25 cellular contexts compared by ENCODE assay signal in the genomic region with DNA sequence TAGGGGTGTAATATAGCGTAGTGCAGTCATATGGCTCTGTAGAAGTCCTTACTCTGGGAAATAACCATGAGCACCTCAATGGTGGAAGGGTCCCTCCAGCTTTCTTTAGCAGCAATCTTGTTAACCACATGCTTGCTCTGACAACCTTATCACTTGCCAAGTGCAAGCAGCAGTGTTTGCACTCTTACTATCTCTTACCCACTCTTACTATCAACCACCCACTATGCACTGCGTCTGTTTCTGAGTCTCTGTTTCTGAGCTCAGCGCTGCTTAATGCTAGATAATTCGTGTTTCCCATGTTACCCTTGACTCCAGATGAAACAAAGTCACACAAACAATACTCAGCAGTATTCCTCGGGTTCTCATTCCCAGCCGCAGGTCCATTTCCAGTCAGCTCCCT.
DNase-seq lines count a peak whose midpoint lies in the region; ATAC-seq, FAIRE-seq and TF ChIP-seq lines count a peak whose summit lies in the region.
"Had no signal": no experiment of that assay in that cellular context is flagged by ENCODE, and none has a peak within 500 bp of the region (broad histone marks: within the 10 kb centered on the region; RNA-seq: fewer than 3 reads in every experiment).

No MANE protein-coding gene starts in this region.

- TF ChIP-seq POLR2A in K562 (conservative IDR thresholded peaks at IDR 0.05) (no peak), erythroblast (IDR thresholded peaks at IDR 0.05; ENCODE audit: low read length) (no peak)

- no peak for TF ChIP-seq EP300 in K562 (IDR thresholded peaks at IDR 0.05; ENCODE audit: low read length)

- no peaks in the 10 kb centered on the region for H3K9me1 ChIP-seq in K562 (ENCODE audit: control insufficient read depth, insufficient read depth, low read length)

- H3K79me2 ChIP-seq in GM23338 (replicated peaks; ENCODE audit: insufficient read depth) = no peaks in the 10 kb centered on the region
- no peaks in the 10 kb centered on the region for H3K79me2 ChIP-seq in K562 (ENCODE audit: control insufficient read depth, insufficient read depth, low read length)

- no peak for FAIRE-seq in K562 (lab: Jason Lieb, UNC)
- FAIRE-seq: A204.1, D721Med, G401.6, GM12891 had no signal

- H3K4me1 Mint-ChIP-seq in GM23338 (peaks cover 7% of the 10 kb centered on the region; the same call in 1 of the 3 replicates), neural crest cell (peaks cover 5% of the 10 kb centered on the region)
- H3K4me1 Mint-ChIP-seq: CD14-positive monocyte; CD4-positive, alpha-beta memory T cell; CD4-positive, CD25-positive, alpha-beta regulatory T cell; CD8-positive, alpha-beta memory T cell had no signal

- no peak overlapping the region for H3K9ac ChIP-seq in K562 (ENCODE audit: insufficient read depth in 1 of 2, low read depth in 2 of 2, low read length in 2 of 2)
- H3K9ac ChIP-seq: BLaER1 had no signal

- TF ChIP-seq CTCF in GM23338 (conservative IDR thresholded peaks at IDR 0.05; ENCODE audit: low read depth in 2 of 2) (no peak), K562 (IDR thresholded peaks at IDR 0.05 in 2 of 3, conservative IDR thresholded peaks at IDR 0.05 in 1 of 3; ENCODE audit: insufficient read depth in 2 of 3, low read depth in 1 of 3, low read length in 3 of 3) (no peak), neural crest cell (conservative IDR thresholded peaks at IDR 0.05) (no peak)

- peaks cover 6% of the 10 kb centered on the region for H3K9me2 ChIP-seq in GM23338 (ENCODE audit: insufficient read depth)

- WGBS in K562 (ENCODE audit: insufficient coverage, low coverage, missing lambda C conversion rate) = under 1% methylated on average over 6 of the region's 6 CpGs

- CTCF ChIA-PET in K562 (lab: Yijun Ruan, JAX; ENCODE audit: low intra/inter-chr PET ratio) = no interaction called here

- H4K20me1 ChIP-seq in GM23338 (replicated peaks; ENCODE audit: insufficient read depth) (no peaks in the 10 kb centered on the region), K562 (replicated peaks; ENCODE audit: control insufficient read depth, insufficient read depth, low read length) (no peaks in the 10 kb centered on the region)
- H4K20me1 ChIP-seq: BLaER1 had no signal

- no peaks in the 10 kb centered on the region for H3K9me3 Mint-ChIP-seq in GM23338
- H3K9me3 Mint-ChIP-seq in neural crest cell = peaks cover 2% of the 10 kb centered on the region
- H3K9me3 Mint-ChIP-seq: CD4-positive, alpha-beta memory T cell had no signal

- no peaks in the 10 kb centered on the region for H3K36me3 ChIP-seq in GM23338 (ENCODE audit: insufficient read depth)
- H3K36me3 ChIP-seq in K562 (ENCODE audit: control insufficient read depth, insufficient read depth, low read length) = no peaks in the 10 kb centered on the region
- H3K36me3 ChIP-seq: BE2C, BLaER1 had no signal

- H3K27ac ChIP-seq in GM23338 (ENCODE audit: low read depth) (no peak overlapping the region), K562 (ENCODE audit: extremely low read depth, low read depth, low read length) (no peak overlapping the region)
- H3K27ac ChIP-seq: BLaER1 had no signal

- peak overlapping the region; percentile 78 for H2AFZ ChIP-seq in GM23338
- no peak overlapping the region for H2AFZ ChIP-seq in K562 (ENCODE audit: low read depth, low read length)

- no peaks in the 10 kb centered on the region for H3F3A ChIP-seq in GM23338 (replicated peaks; ENCODE audit: low read depth)

- H3K36me3 Mint-ChIP-seq in GM23338 (ENCODE audit: low read depth) (no peaks in the 10 kb centered on the region), neural crest cell (ENCODE audit: low read depth) (no peaks in the 10 kb centered on the region)
- H3K36me3 Mint-ChIP-seq: CD14-positive monocyte; CD4-positive, alpha-beta memory T cell; CD4-positive, CD25-positive, alpha-beta regulatory T cell; CD8-positive, alpha-beta memory T cell had no signal

- DNase-seq in GM23338 (ENCODE audit: low spot score) (no peak), K562 (ENCODE audit: extremely low read depth in 1 of 4, low spot score in 3 of 4) (no peak), erythroblast (lab: John Stamatoyannopoulos, UW) (peak; percentile 51 to 75), neural crest cell (ENCODE audit: low read depth, low spot score) (no peak)
- DNase-seq in stimulated activated naive CD4-positive, alpha-beta T cell treated with Interleukin-2 at 50 U/mL for 16 hours (lab: John Stamatoyannopoulos, UW) = no peak
- DNase-seq: 8988T; ACHN; BE2C; C1 segment of cervical spinal cord; Caco-2; Calu3; CD4-positive, alpha-beta memory T cell; CD4-positive, CD25-positive, alpha-beta regulatory T cell; CD8-positive, alpha-beta memory T cell; DMS79 treated with DMSO at 0.1 percent for 48 hours; GF-D8 had no signal

- no peaks in the 10 kb centered on the region for H3K4me1 ChIP-seq in GM23338 (ENCODE audit: insufficient read depth)
- H3K4me1 ChIP-seq in K562 (replicated peaks in 1 of 2; ENCODE audit: control insufficient read depth in 2 of 2, insufficient read depth in 2 of 2, low read length in 2 of 2) = no peaks in the 10 kb centered on the region; a peak in 1 of 5 replicates
- H3K4me1 ChIP-seq: BE2C, BLaER1, Caco-2 had no signal

- H3K4me2 ChIP-seq in GM23338 (no peak overlapping the region), K562 (ENCODE audit: insufficient read depth, low read length) (peak overlapping the region; percentile 18; the same call in 1 of the 2 replicates)
- H3K4me2 ChIP-seq: BLaER1 had no signal

- H3K27me3 ChIP-seq in GM23338 (ENCODE audit: insufficient read depth) (no peaks in the 10 kb centered on the region), K562 (ENCODE audit: control insufficient read depth in 2 of 2, insufficient read depth in 2 of 2, low read length in 2 of 2) (peaks cover 2 to 9% of the 10 kb centered on the region in 2 experiments; a peak in 3 of 5 replicates)
- H3K27me3 ChIP-seq: BE2C, BLaER1 had no signal

- no peak overlapping the region for H3K4me3 ChIP-seq in GM23338
- H3K4me3 ChIP-seq in K562 = no peak overlapping the region
- H3K4me3 ChIP-seq: BLaER1 had no signal

- H3K27ac Mint-ChIP-seq in GM23338 = no peak overlapping the region
- H3K27ac Mint-ChIP-seq in neural crest cell (ENCODE audit: unreplicated experiment) = peak overlapping the region; percentile 75
- H3K27ac Mint-ChIP-seq: CD4-positive, alpha-beta memory T cell; CD4-positive, CD25-positive, alpha-beta regulatory T cell had no signal

- BruUV-seq in K562 (replicated peaks; lab: Mats Ljungman, UMichigan) = no TSS peak

- in situ Hi-C loops in K562 (cut with MboI) = no loop called here

- intact Hi-C loops in K562 (cut with micrococcal nuclease) = no loop called here

- TF ChIP-seq RAD21 in K562 (CRISPR knock-in tag; conservative IDR thresholded peaks at IDR 0.05 in 1 of 2, IDR thresholded peaks at IDR 0.05 in 1 of 2) = no peak

- ATAC-seq in GM23338 (no peak), K562 (no peak), HG03460 (IDR thresholded peaks at IDR 0.05; ENCODE audit: unreplicated experiment) (no peak), GM18858 (IDR thresholded peaks at IDR 0.05; ENCODE audit: unreplicated experiment) (no peak), HG03045 (IDR thresholded peaks at IDR 0.05; ENCODE audit: unreplicated experiment) (no peak)

- H3K27me3 Mint-ChIP-seq in GM23338 (ENCODE audit: insufficient read depth, low read depth, poor library complexity) (no peaks in the 10 kb centered on the region), neural crest cell (ENCODE audit: low read depth) (no peaks in the 10 kb centered on the region)
- H3K27me3 Mint-ChIP-seq: CD4-positive, CD25-positive, alpha-beta regulatory T cell had no signal

- H3K9me3 ChIP-seq in K562 (replicated peaks; ENCODE audit: control insufficient read depth, insufficient read depth, low read depth, low read length) = no peaks in the 10 kb centered on the region
- H3K9me3 ChIP-seq: BE2C, BLaER1, Caco-2 had no signal

- H3K4me3 Mint-ChIP-seq in GM23338 (no peak overlapping the region), neural crest cell (no peak overlapping the region)
- H3K4me3 Mint-ChIP-seq: CD14-positive monocyte; CD4-positive, alpha-beta memory T cell; CD4-positive, CD25-positive, alpha-beta regulatory T cell; CD8-positive, alpha-beta memory T cell had no signal

- POLR2A ChIA-PET in K562 (lab: Yijun Ruan, JAX) = interaction anchor here (0.5 kb wide), 1 partner anchor 651 kb away, joined by 3 read pairs; no protein-coding TSS in a partner anchor

TF ChIP-seq in GM23338, 12 proteins besides CTCF, POLR2A, EP300 and RAD21 (continues in another document):
- no peak for TF ChIP-seq EZH2 (IDR thresholded peaks at IDR 0.05; ENCODE audit: low read depth, unreplicated experiment)
- TF ChIP-seq, protein P1, sequence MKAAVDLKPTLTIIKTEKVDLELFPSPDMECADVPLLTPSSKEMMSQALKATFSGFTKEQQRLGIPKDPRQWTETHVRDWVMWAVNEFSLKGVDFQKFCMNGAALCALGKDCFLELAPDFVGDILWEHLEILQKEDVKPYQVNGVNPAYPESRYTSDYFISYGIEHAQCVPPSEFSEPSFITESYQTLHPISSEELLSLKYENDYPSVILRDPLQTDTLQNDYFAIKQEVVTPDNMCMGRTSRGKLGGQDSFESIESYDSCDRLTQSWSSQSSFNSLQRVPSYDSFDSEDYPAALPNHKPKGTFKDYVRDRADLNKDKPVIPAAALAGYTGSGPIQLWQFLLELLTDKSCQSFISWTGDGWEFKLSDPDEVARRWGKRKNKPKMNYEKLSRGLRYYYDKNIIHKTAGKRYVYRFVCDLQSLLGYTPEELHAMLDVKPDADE (IDR thresholded peaks at IDR 0.05) = no peak
- TF ChIP-seq JUNB (IDR thresholded peaks at IDR 0.05; ENCODE audit: unreplicated experiment) = no peak
- no peak for TF ChIP-seq STAT1 (IDR thresholded peaks at IDR 0.05; ENCODE audit: unreplicated experiment)
- no peak for TF ChIP-seq POLR2AphosphoS5 (IDR thresholded peaks at IDR 0.05; ENCODE audit: low read depth)
- no peak for TF ChIP-seq EZH2phosphoT487 (IDR thresholded peaks at IDR 0.05; ENCODE audit: unreplicated experiment)

TF ChIP-seq in K562, 482 proteins besides CTCF, POLR2A, EP300 and RAD21:
- TF ChIP-seq TEAD4 (IDR thresholded peaks at IDR 0.05; ENCODE audit: low read length) (peak; percentile 39; the same call in 1 of the 2 replicates), TEAD4 (CRISPR knock-in tag; IDR thresholded peaks at IDR 0.05; ENCODE audit: borderline replicate concordance) (no peak), ZZZ3 (IDR thresholded peaks at IDR 0.05) (no peak), NCOR1 (IDR thresholded peaks at IDR 0.05) (peak; percentile 34; the same call in 1 of the 2 replicates), TBL1XR1 (IDR thresholded peaks at IDR 0.05; ENCODE audit: low read length in 2 of 2) (no peak), CBFA2T2 (conservative IDR thresholded peaks at IDR 0.05) (peak; percentile 41), ARID1B (IDR thresholded peaks at IDR 0.05) (peak; percentile 32; the same call in 1 of the 2 replicates), TAL1 (IDR thresholded peaks at IDR 0.05) (peak; percentile 62), CBFA2T3 (IDR thresholded peaks at IDR 0.05) (peak; percentile 65)

Comparison
In these comparisons a context has a peak if more than half of its experiments do, and no peak if none do; other contexts are left out.
1. DNase-seq: peak in erythroblast (2 of 2); none in GM23338 (single experiment), K562 (0 of 4), neural crest cell (single experiment) and stimulated activated naive CD4-positive, alpha-beta T cell treated with Interleukin-2 at 50 U/mL for 16 hours (single experiment).